ENCODE assay signal across 1 cellular context in genomic region chr11:34573537-34573936, GRCh38.
TF ChIP-seq lines count a peak whose summit lies in the region.

No MANE protein-coding gene starts in this region.

TF ChIP-seq in K562, 482 proteins besides CTCF, POLR2A, EP300 and RAD21:
- TF ChIP-seq PHB (CRISPR knock-in tag; IDR thresholded peaks at IDR 0.05) = no peak
- peak; percentile 30 for TF ChIP-seq FOSL1 (tag; conservative IDR thresholded peaks at IDR 0.05)
